8 cellular contexts compared by ENCODE assay signal in the genomic region with DNA sequence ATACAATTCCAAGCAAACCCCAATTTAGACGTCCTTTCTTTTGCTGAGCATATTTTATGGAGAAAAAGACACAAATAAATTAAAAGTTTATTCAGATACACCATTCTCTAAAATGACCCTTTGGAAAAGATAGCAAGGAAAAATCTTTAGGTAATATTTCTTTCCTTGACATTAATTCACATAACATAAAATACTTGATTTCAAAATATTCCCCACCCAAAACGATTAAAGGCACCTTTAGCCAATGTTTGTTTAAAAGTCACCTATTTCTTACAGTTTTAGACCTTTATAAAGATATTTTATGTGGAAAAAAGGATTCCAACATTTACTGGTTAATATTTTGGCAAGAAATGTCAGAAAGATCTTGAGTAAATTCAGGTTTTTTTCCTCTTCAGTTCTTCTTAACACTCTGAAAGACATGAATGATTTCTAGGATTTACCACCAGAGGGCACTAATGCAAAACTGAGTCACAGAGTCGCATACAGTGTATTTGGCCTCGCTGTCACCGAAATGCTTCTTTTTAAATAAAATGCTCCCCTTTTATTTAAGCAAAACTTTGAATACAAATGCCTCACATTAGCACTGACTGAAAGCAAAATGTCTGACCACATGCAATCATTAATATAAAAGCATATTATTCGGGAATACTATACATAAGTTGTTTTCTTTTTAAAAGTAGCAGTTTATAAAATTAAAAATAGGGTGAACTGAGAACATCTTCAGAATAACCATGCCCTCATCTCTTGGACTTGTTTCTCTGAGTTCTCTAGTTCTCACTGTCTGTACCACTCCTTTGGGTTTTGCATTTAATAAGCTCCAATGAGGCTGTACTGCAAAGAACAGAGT.
DNase-seq lines count a peak whose midpoint lies in the region; ATAC-seq, FAIRE-seq and TF ChIP-seq lines count a peak whose summit lies in the region.

No MANE protein-coding gene starts in this region.

- H3K79me2 ChIP-seq in DND-41 (ENCODE audit: insufficient read depth, low read length): no peaks in the 10 kb centered on the region
- no peaks in the 10 kb centered on the region for H3K79me2 ChIP-seq in HepG2 (ENCODE audit: insufficient read depth, low read length)

- H3K4me1 ChIP-seq in DND-41 (ENCODE audit: insufficient read depth, low read length) (no peaks in the 10 kb centered on the region), NT2/D1 (ENCODE audit: insufficient read depth, insufficient read length) (no peaks in the 10 kb centered on the region), HepG2 (ENCODE audit: insufficient read depth, low read length) (no peaks in the 10 kb centered on the region)

- in situ Hi-C loops in HepG2 (cut with HindIII; ENCODE audit: extremely low pct_ligation_motif_present, low pct_unique_long_range_greater_than_20kb): no loop called here

- peak; percentile 23 for DNase-seq in DND-41
- peak; percentile 81 for DNase-seq in HTR-8/SVneo (ENCODE audit: insufficient read length, low spot score)
- DNase-seq in NT2/D1 (ENCODE audit: low read depth, low spot score): peak; percentile 40
- DNase-seq in bronchial epithelial cell (ENCODE audit: low read depth): peak; percentile 71
- peak; percentile 65 for DNase-seq in HepG2 (ENCODE audit: low spot score)
- DNase-seq in urothelium cell line (ENCODE audit: low spot score): peak; percentile 65
- DNase-seq in GM19240 (ENCODE audit: insufficient read length, low spot score): no peak
- no peak for DNase-seq in activated T-cell treated with anti-CD3 and anti-CD28 coated beads, Interleukin-2, amount 50 U/mL, for 48 hours

- 9% methylated on average over 6 of the region's 6 CpGs for WGBS in HepG2 (ENCODE audit: low lambda C conversion rate)

- no peaks in the 10 kb centered on the region for H4K20me1 ChIP-seq in DND-41 (ENCODE audit: insufficient read depth, low read length)
- no peaks in the 10 kb centered on the region for H4K20me1 ChIP-seq in HepG2 (ENCODE audit: insufficient read depth, low read length)

- H3K27me3 ChIP-seq in DND-41 (ENCODE audit: insufficient read depth, low read length, poor library complexity) (peaks cover 3% of the 10 kb centered on the region), NT2/D1 (ENCODE audit: insufficient read depth, insufficient read length) (no peaks in the 10 kb centered on the region), bronchial epithelial cell (ENCODE audit: control insufficient read depth, insufficient read depth, low read length) (no peaks in the 10 kb centered on the region), HepG2 (ENCODE audit: control insufficient read depth in 1 of 2, insufficient read depth in 2 of 2, low read length in 2 of 2) (no peaks in the 10 kb centered on the region; a peak in 2 of 5 replicates)

- TF ChIP-seq CTCF in DND-41 (IDR thresholded peaks at IDR 0.05; ENCODE audit: borderline replicate concordance, extremely low read depth, low read length, poor library complexity, severe bottlenecking) (peak; percentile 78), bronchial epithelial cell (IDR thresholded peaks at IDR 0.05; ENCODE audit: insufficient read depth, low read length, severe bottlenecking) (peak; percentile 58), HepG2 (CRISPR knock-in tag; IDR thresholded peaks at IDR 0.05) (peak; percentile 64)

- H3K9me3 ChIP-seq in DND-41 (ENCODE audit: insufficient read depth, low read length, severe bottlenecking): no peaks in the 10 kb centered on the region
- no peaks in the 10 kb centered on the region for H3K9me3 ChIP-seq in NT2/D1 (ENCODE audit: insufficient read depth, low read length)
- no peaks in the 10 kb centered on the region for H3K9me3 ChIP-seq in HepG2 (ENCODE audit: low read length)

- H3K36me3 ChIP-seq in DND-41 (ENCODE audit: insufficient read depth, low read length): no peaks in the 10 kb centered on the region
- no peaks in the 10 kb centered on the region for H3K36me3 ChIP-seq in NT2/D1 (ENCODE audit: insufficient read depth, insufficient read length, low read length)
- H3K36me3 ChIP-seq in bronchial epithelial cell (ENCODE audit: control insufficient read depth, insufficient read depth, low read length): no peaks in the 10 kb centered on the region
- H3K36me3 ChIP-seq in HepG2 (replicated peaks in 1 of 2; ENCODE audit: control insufficient read depth in 1 of 2, insufficient read depth in 2 of 2, low read length in 2 of 2): no peaks in the 10 kb centered on the region

- CTCF ChIA-PET in HepG2 (lab: Yijun Ruan, JAX; ENCODE audit: low intra/inter-chr PET ratio, low total read pairs): interaction anchor here (1.2 to 1.7 kb wide), 3 partner anchors 25 to 277 kb away, joined by 3 to 6 read pairs (median 6); no protein-coding TSS in a partner anchor

- H2AFZ ChIP-seq in DND-41 (ENCODE audit: low read depth, low read length): no peak overlapping the region
- H2AFZ ChIP-seq in HepG2 (ENCODE audit: low read length): no peak overlapping the region

- H3K9ac ChIP-seq in DND-41 (ENCODE audit: low read depth, low read length) (no peak overlapping the region), NT2/D1 (ENCODE audit: insufficient read length, low read depth) (no peak overlapping the region), HepG2 (ENCODE audit: insufficient read depth, low read depth, low read length) (no peak overlapping the region)

- TF ChIP-seq RAD21 in HepG2 (CRISPR knock-in tag; IDR thresholded peaks at IDR 0.05): no peak

- POLR2A ChIA-PET in HepG2 (lab: Yijun Ruan, JAX): no interaction called here

- no peak overlapping the region for H3K27ac ChIP-seq in DND-41 (ENCODE audit: low read length)
- no peak overlapping the region for H3K27ac ChIP-seq in HepG2 (ENCODE audit: extremely low read length, insufficient read depth, low read length)

- H3K4me2 ChIP-seq in DND-41 (ENCODE audit: insufficient read depth, low read length) (no peak overlapping the region), HepG2 (ENCODE audit: low read depth, low read length) (no peak overlapping the region)

- intact Hi-C loops in HepG2 (cut with micrococcal nuclease; ENCODE audit: unreplicated experiment): loop anchor here (1.0 kb wide), 1 partner anchor 141 kb away; no protein-coding TSS in a partner anchor

- no TSS peak for BruUV-seq in HepG2 (replicated peaks; lab: Mats Ljungman, UMichigan)

- ATAC-seq in DND-41 (ENCODE audit: insufficient read depth, low read depth) (peak; percentile 93), HepG2 (peak; percentile 77)

- no peak for TF ChIP-seq EP300 in HepG2 (IDR thresholded peaks at IDR 0.05; ENCODE audit: low read depth in 2 of 2, low read length in 2 of 2)
- no peak for TF ChIP-seq EP300 in HepG2 (CRISPR knock-in tag; IDR thresholded peaks at IDR 0.05; ENCODE audit: borderline replicate concordance)

- no peak for FAIRE-seq in HTR-8/SVneo (lab: Jason Lieb, UNC)
- no peak for FAIRE-seq in bronchial epithelial cell (lab: Jason Lieb, UNC)
- FAIRE-seq in HepG2 (lab: Jason Lieb, UNC): peak; percentile 68
- no peak for FAIRE-seq in urothelium cell line (lab: Jason Lieb, UNC)

- H3K4me3 ChIP-seq in DND-41 (ENCODE audit: low read depth in 1 of 2, low read length in 2 of 2): no peak overlapping the region
- no peak overlapping the region for H3K4me3 ChIP-seq in NT2/D1 (ENCODE audit: insufficient read length, low read depth)
- H3K4me3 ChIP-seq in bronchial epithelial cell (ENCODE audit: low read depth, low read length): no peak overlapping the region
- no peak overlapping the region for H3K4me3 ChIP-seq in HepG2 (replicated peaks in 1 of 3; ENCODE audit: insufficient read depth in 1 of 3, low read depth in 2 of 3, low read length in 3 of 3)

- TF ChIP-seq POLR2A in HepG2 (IDR thresholded peaks at IDR 0.05; ENCODE audit: insufficient read depth in 1 of 2, low read depth in 2 of 2, low read length in 2 of 2): no peak

TF ChIP-seq in HepG2, 621 proteins besides CTCF, POLR2A, EP300 and RAD21:
- TF ChIP-seq CBX2 (IDR thresholded peaks at IDR 0.05; ENCODE audit: low read depth, low read length) (0 out of 2 replicates have a peak, but pooled peaks have one; percentile 71), CBX2 (CRISPR knock-in tag; IDR thresholded peaks at IDR 0.05; ENCODE audit: low read depth) (no peak), ZNF530 (CRISPR knock-in tag; IDR thresholded peaks at IDR 0.05; ENCODE audit: low read depth) (no peak), RORA (CRISPR knock-in tag; IDR thresholded peaks at IDR 0.05) (no peak), SMC3 (IDR thresholded peaks at IDR 0.05; ENCODE audit: low read length) (0 out of 2 replicates have a peak, but pooled peaks have one; percentile 20), SP140L (CRISPR knock-in tag; IDR thresholded peaks at IDR 0.05; ENCODE audit: borderline replicate concordance) (no peak), STAG1 (CRISPR knock-in tag; IDR thresholded peaks at IDR 0.05) (peak; percentile 48)
- TF ChIP-seq, protein P1, sequence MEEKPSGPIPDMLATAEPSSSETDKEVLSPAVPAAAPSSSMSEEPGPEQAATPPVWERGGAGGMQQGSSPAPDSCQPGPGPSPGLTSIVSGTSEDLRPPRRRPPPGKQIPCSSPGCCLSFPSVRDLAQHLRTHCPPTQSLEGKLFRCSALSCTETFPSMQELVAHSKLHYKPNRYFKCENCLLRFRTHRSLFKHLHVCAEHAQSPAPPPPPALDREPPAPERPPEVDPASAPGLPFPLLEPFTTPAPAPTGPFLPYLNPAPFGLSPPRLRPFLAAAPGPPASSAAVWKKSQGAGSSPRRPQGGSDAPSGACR (CRISPR knock-in tag; IDR thresholded peaks at IDR 0.05): no peak
TF ChIP-seq in HepG2: peak in this region for 3.

Comparison
In these comparisons a context has a peak if more than half of its experiments do, and no peak if none do; other contexts are left out.
1. DNase-seq: peak in DND-41 (single experiment), HTR-8/SVneo (single experiment), NT2/D1 (single experiment), bronchial epithelial cell (single experiment), HepG2 (single experiment) and urothelium cell line (single experiment); none in GM19240 (single experiment) and activated T-cell treated with anti-CD3 and anti-CD28 coated beads, Interleukin-2, amount 50 U/mL, for 48 hours (0 of 2).
2. Peak in every context shown above with its lines, with median percentiles within 50 percentile points of each other: CTCF ChIP-seq.